24 cellular contexts compared by ENCODE assay signal in genomic region chr18:24362757-24363156, GRCh38. TPM values are rescaled to one million over a fixed set of nuclear protein-coding genes. Genes with fewer than 3 reads are reported as not detected.
DNase-seq lines count a peak whose midpoint lies in the region; ATAC-seq and TF ChIP-seq lines count a peak whose summit lies in the region.
"Had no signal": no experiment of that assay in that cellular context is flagged by ENCODE, and none has a peak within 500 bp of the region (broad histone marks: within the 10 kb centered on the region; RNA-seq: fewer than 3 reads in every experiment).

No MANE protein-coding gene starts in this region.

- peaks cover 13% of the 10 kb centered on the region for H3K4me1 ChIP-seq in PC-3 (ENCODE audit: insufficient read depth, low read length)
- no peaks in the 10 kb centered on the region for H3K4me1 ChIP-seq in ectodermal cell (ENCODE audit: control insufficient read depth, insufficient read depth, low read length)
- H3K4me1 ChIP-seq in lung (ENCODE audit: control insufficient read depth in 2 of 2, insufficient read depth in 2 of 2, low read length in 2 of 2): no peaks in the 10 kb centered on the region
- H3K4me1 ChIP-seq: BLaER1 treated with 17β-estradiol and CSF1 and Interleukin-3, amounts not matched to agents 10 nM and 100 nM; thyroid gland had no signal

- H3F3A ChIP-seq in PC-3 (ENCODE audit: low read length, unreplicated experiment): no peaks in the 10 kb centered on the region

- H4K20me1 ChIP-seq in PC-3 (ENCODE audit: low read length): no peaks in the 10 kb centered on the region
- H4K20me1 ChIP-seq: BLaER1 treated with 17β-estradiol and CSF1 and Interleukin-3, amounts not matched to agents 10 nM and 100 nM had no signal

- ATAC-seq in PC-3 (peak; percentile 78), lung (ENCODE audit: insufficient read depth, low FRiP score) (no peak), HG02884 (IDR thresholded peaks at IDR 0.05; ENCODE audit: unreplicated experiment) (no peak)
- ATAC-seq: left cardiac atrium had no signal

- no peaks in the 10 kb centered on the region for H3K36me3 ChIP-seq in PC-3 (ENCODE audit: low read depth, low read length)
- peaks cover 13% of the 10 kb centered on the region for H3K36me3 ChIP-seq in ectodermal cell (ENCODE audit: control insufficient read depth, insufficient read depth, low read length)
- peaks cover 0 to 2% of the 10 kb centered on the region in 2 donors for H3K36me3 ChIP-seq in lung (ENCODE audit: control insufficient read depth in 2 of 2, insufficient read depth in 2 of 2, low read length in 2 of 2)
- H3K36me3 ChIP-seq: brain microvascular endothelial cell, thyroid gland had no signal

- H3K36me3 Mint-ChIP-seq in Calu3 (ENCODE audit: insufficient read depth, unreplicated experiment): no peaks in the 10 kb centered on the region
- H3K36me3 Mint-ChIP-seq: activated naive CD8-positive, alpha-beta T cell treated with anti-CD3 and anti-CD28 coated beads for 36 hours had no signal

- H3K9me3 ChIP-seq in PC-3 (ENCODE audit: low read length) (no peaks in the 10 kb centered on the region), ectodermal cell (ENCODE audit: control insufficient read depth, low read length) (no peaks in the 10 kb centered on the region), lung (ENCODE audit: control insufficient read depth in 2 of 2, insufficient read depth in 1 of 2, low read length in 1 of 2) (no peaks in the 10 kb centered on the region)
- H3K9me3 ChIP-seq: BLaER1 treated with 17β-estradiol and CSF1 and Interleukin-3, amounts not matched to agents 10 nM and 100 nM; thyroid gland had no signal

- no peak overlapping the region for H3K27ac Mint-ChIP-seq in Calu3 (ENCODE audit: unreplicated experiment)
- H3K27ac Mint-ChIP-seq: activated naive CD8-positive, alpha-beta T cell treated with anti-CD3 and anti-CD28 coated beads for 36 hours; dendritic cell treated with granulocyte-macrophage colony-stimulating factor and Interleukin-4, amounts not matched to agents 40 ng/mL and 50 ng/mL, for 4 days; nephron progenitor cell had no signal

- no peak overlapping the region for H3K9ac ChIP-seq in PC-3 (ENCODE audit: low read length)

- TF ChIP-seq CTCF in Calu3 (IDR thresholded peaks at IDR 0.05; ENCODE audit: unreplicated experiment) (no peak), PC-3 (conservative IDR thresholded peaks at IDR 0.05; ENCODE audit: low read depth, low read length) (no peak), lung (IDR thresholded peaks at IDR 0.05; ENCODE audit: control extremely low read depth, extremely low read depth) (no peak)

- no peak overlapping the region for H3K4me3 Mint-ChIP-seq in Calu3 (ENCODE audit: low read depth, unreplicated experiment)
- H3K4me3 Mint-ChIP-seq: activated naive CD8-positive, alpha-beta T cell treated with anti-CD3 and anti-CD28 coated beads for 36 hours; dendritic cell treated with granulocyte-macrophage colony-stimulating factor and Interleukin-4, amounts not matched to agents 40 ng/mL and 50 ng/mL, for 4 days; nephron progenitor cell had no signal

- no TSS peak for BruUV-seq in Calu3 (replicated peaks; lab: Mats Ljungman, UMichigan)
- BruUV-seq in PC-3 (replicated peaks; lab: Mats Ljungman, UMichigan): no TSS peak

- DNase-seq in Calu3 (peak; percentile 45), PC-3 (peak; percentile 67), lung (ENCODE audit: low spot score) (peak; percentile 27), NCI-H2107 (lab: John Stamatoyannopoulos, UW) (no peak), NCI-H2107 treated with DMSO at 0.1 percent for 48 hours (lab: John Stamatoyannopoulos, UW; ENCODE audit: unreplicated experiment) (no peak), NCI-H146 (lab: John Stamatoyannopoulos, UW) (no peak)
- DNase-seq: ACHN; activated naive CD8-positive, alpha-beta T cell treated with anti-CD3 and anti-CD28 coated beads for 36 hours; brain microvascular endothelial cell; foreskin fibroblast; GF-D8; hippocampal formation; left cardiac atrium; NCI-H1105 treated with DMSO at 0.1 percent for 48 hours; NCI-H524; nephron progenitor cell; stimulated activated CD4-positive, alpha-beta T cell treated with anti-CD3 and anti-CD28 coated beads, Interleukin-2, amount 100 ng/mL, for 24 hours; stimulated activated naive CD4-positive, alpha-beta T cell treated with Interleukin-2 at 50 U/mL for 16 hours; thyroid gland had no signal

- H3K4me3 ChIP-seq in PC-3 (ENCODE audit: low read length) (no peak overlapping the region), ectodermal cell (ENCODE audit: insufficient read depth, low read depth, low read length) (no peak overlapping the region), lung (no peak overlapping the region)
- H3K4me3 ChIP-seq: BLaER1 treated with 17β-estradiol and CSF1 and Interleukin-3, amounts not matched to agents 10 nM and 100 nM; skin epidermis; thyroid gland had no signal

- no peak overlapping the region for H2AFZ ChIP-seq in PC-3 (ENCODE audit: low read length)

- no peak overlapping the region for H3K27ac ChIP-seq in PC-3 (ENCODE audit: low read length)
- H3K27ac ChIP-seq in ectodermal cell (ENCODE audit: insufficient read depth, low read depth, low read length, poor library complexity, severe bottlenecking): peak overlapping the region; percentile 44
- no peak overlapping the region for H3K27ac ChIP-seq in lung (ENCODE audit: low read depth in 1 of 2, low read length in 1 of 2)
- H3K27ac ChIP-seq: BLaER1 treated with 17β-estradiol and CSF1 and Interleukin-3, amounts not matched to agents 10 nM and 100 nM; brain microvascular endothelial cell; skin epidermis; thyroid gland had no signal

- no peaks in the 10 kb centered on the region for H3K79me2 ChIP-seq in PC-3 (ENCODE audit: low read length)

- intact Hi-C loops in Calu3 (cut with micrococcal nuclease; ENCODE audit: unreplicated experiment): loop anchor here (5.0 kb wide), 1 partner anchor 70 kb away; no protein-coding TSS in a partner anchor
- intact Hi-C loops in PC-3 (cut with micrococcal nuclease): loop anchor here (5.0 kb wide), 1 partner anchor 65 kb away; the partner anchor contains the start of gene IMPACT

- H3K27me3 ChIP-seq in PC-3 (ENCODE audit: low read length): no peaks in the 10 kb centered on the region
- H3K27me3 ChIP-seq in ectodermal cell (ENCODE audit: control insufficient read depth, insufficient read depth, low read length, poor library complexity, severe bottlenecking): no peaks in the 10 kb centered on the region
- H3K27me3 ChIP-seq in lung (ENCODE audit: control insufficient read depth, insufficient read depth): no peaks in the 10 kb centered on the region
- H3K27me3 ChIP-seq: BLaER1 treated with 17β-estradiol and CSF1 and Interleukin-3, amounts not matched to agents 10 nM and 100 nM; brain microvascular endothelial cell; thyroid gland had no signal

- POLR2A ChIA-PET in PC-3 (lab: Charles Lee; ENCODE audit: unreplicated experiment): no interaction called here

- H3K4me2 ChIP-seq in PC-3 (ENCODE audit: low read length): peak overlapping the region; percentile 15; the same call in 1 of the 2 replicates
- H3K4me2 ChIP-seq: BLaER1 treated with 17β-estradiol and CSF1 and Interleukin-3, amounts not matched to agents 10 nM and 100 nM had no signal

- WGBS in ectodermal cell, 2 experiments: 94 to 95% methylated on average over 1 of the region's 1 CpG
- 84 to 96% methylated on average over 1 of the region's 1 CpG for WGBS in lung, 2 donors

- no peaks in the 10 kb centered on the region for H3K27me3 Mint-ChIP-seq in Calu3 (ENCODE audit: unreplicated experiment)
- H3K27me3 Mint-ChIP-seq: activated naive CD8-positive, alpha-beta T cell treated with anti-CD3 and anti-CD28 coated beads for 36 hours; dendritic cell treated with granulocyte-macrophage colony-stimulating factor and Interleukin-4, amounts not matched to agents 40 ng/mL and 50 ng/mL, for 4 days had no signal

- H3K9me2 ChIP-seq in PC-3 (replicated peaks; ENCODE audit: low read length): no peaks in the 10 kb centered on the region

- H3K4me1 Mint-ChIP-seq in Calu3 (ENCODE audit: low read depth, unreplicated experiment): peaks cover 6% of the 10 kb centered on the region
- H3K4me1 Mint-ChIP-seq: activated naive CD8-positive, alpha-beta T cell treated with anti-CD3 and anti-CD28 coated beads for 36 hours had no signal

- CTCF ChIA-PET in Calu3 (lab: Charles Lee) (interaction anchor here (0.9 kb wide), 1 partner anchor 125 kb away, joined by 3 read pairs; no protein-coding TSS in a partner anchor), PC-3 (lab: Charles Lee) (interaction anchor here (1.0 kb wide), 1 partner anchor 50 kb away, joined by 3 read pairs; no protein-coding TSS in a partner anchor)

- no peaks in the 10 kb centered on the region for H3K9me3 Mint-ChIP-seq in Calu3 (ENCODE audit: low read depth, unreplicated experiment)
- H3K9me3 Mint-ChIP-seq: activated naive CD8-positive, alpha-beta T cell treated with anti-CD3 and anti-CD28 coated beads for 36 hours; dendritic cell treated with granulocyte-macrophage colony-stimulating factor and Interleukin-4, amounts not matched to agents 40 ng/mL and 50 ng/mL, for 4 days; nephron progenitor cell had no signal

RNA-seq across cellular contexts. Expression of gene OSBPL1A, which starts 34.9 kb away (rescaled TPM):
- total RNA-seq in Calu3 (2022) (26.0 and 34.8 TPM in 2 replicates), PC-3 (2014; rRNA removed) (31.1 and 39.7 TPM in 2 replicates), lung (10 to 100 TPM; 37.0 to 38.8 TPM)
- 54.4 TPM for polyA plus RNA-seq in ectodermal cell (2013, experiment 1 of 4)
- polyA plus RNA-seq in ectodermal cell (2013, experiment 2 of 4): 51.6 TPM
- 43.1 TPM for polyA plus RNA-seq in ectodermal cell (2013, experiment 3 of 4)
- polyA plus RNA-seq in ectodermal cell (2013, experiment 4 of 4): 44.7 TPM
- polyA plus RNA-seq in lung: 10 to 100 TPM; 12.6 to 15.0 TPM

Comparison
In these comparisons a context has a peak if more than half of its experiments do, and no peak if none do; other contexts are left out.
1. DNase-seq: peak in Calu3 (single experiment), PC-3 (single experiment) and lung (single experiment); none in NCI-H2107 (single experiment), NCI-H2107 treated with DMSO at 0.1 percent for 48 hours (single experiment) and NCI-H146 (single experiment).